Comparison of ENCODE assay signal across 1 cellular context in genomic region chr10:99345350-99345749, GRCh38.
TF ChIP-seq lines count a peak whose summit lies in the region.

No MANE protein-coding gene starts in this region.

TF ChIP-seq in GM12878, 131 proteins besides CTCF, POLR2A, EP300 and RAD21 (continued from another document):
- TF ChIP-seq ZNF592 (IDR thresholded peaks at IDR 0.05) (no peak), KLF5 (IDR thresholded peaks at IDR 0.05; ENCODE audit: partially characterized antibody) (no peak), MEF2B (IDR thresholded peaks at IDR 0.05; ENCODE audit: partially characterized antibody, poor library complexity, severe bottlenecking) (no peak), MAX (IDR thresholded peaks at IDR 0.05; ENCODE audit: low read depth, low read length) (no peak), TAF1 (IDR thresholded peaks at IDR 0.05; ENCODE audit: borderline replicate concordance, low read depth, low read length) (no peak), RAD51 (IDR thresholded peaks at IDR 0.05) (no peak), ATF7 (IDR thresholded peaks at IDR 0.05; ENCODE audit: low read depth) (no peak), JUNB (IDR thresholded peaks at IDR 0.05) (no peak), HDAC6 (IDR thresholded peaks at IDR 0.05; ENCODE audit: unreplicated experiment) (no peak), PBX3 (IDR thresholded peaks at IDR 0.05; ENCODE audit: insufficient replicate concordance, low read depth, low read length) (no peak)
